In genomic region chr14:48563465-48563864, GRCh38 we compare ENCODE assay signal across 20 cellular contexts.
DNase-seq lines count a peak whose midpoint lies in the region; ATAC-seq, FAIRE-seq and TF ChIP-seq lines count a peak whose summit lies in the region.
"Had no signal": no experiment of that assay in that cellular context is flagged by ENCODE, and none has a peak within 500 bp of the region (broad histone marks: within the 10 kb centered on the region; RNA-seq: fewer than 3 reads in every experiment).

No MANE protein-coding gene starts in this region.

- DNase-seq in DMS53 (lab: John Stamatoyannopoulos, UW) (peak; percentile 89), M059J (ENCODE audit: low read depth) (peak; percentile 66), astrocyte (ENCODE audit: low read depth) (no peak), kidney epithelial cell (ENCODE audit: low read depth) (peak; percentile 77), hepatic stellate cell (ENCODE audit: low spot score) (no peak), NOMO-1 (lab: John Stamatoyannopoulos, UW; ENCODE audit: unreplicated experiment in 2 of 2) (no peak)
- DNase-seq in CD8-positive, alpha-beta memory T cell, result no peak
- DNase-seq: activated CD4-positive, alpha-beta T cell treated with anti-CD3 and anti-CD28 coated beads, Interleukin-2, amount 10 ng/mL, durations not matched to agents 7 days and 5 days; activated gamma-delta T cell; adrenal gland; CD4-positive, alpha-beta T cell; central memory CD4-positive, alpha-beta T cell; DMS79 treated with DMSO at 0.1 percent for 48 hours; NCI-H774; occipital lobe; testis had no signal

- H3K27me3 Mint-ChIP-seq in astrocyte (ENCODE audit: low read depth, unreplicated experiment), result no peaks in the 10 kb centered on the region
- no peaks in the 10 kb centered on the region for H3K27me3 Mint-ChIP-seq in CD8-positive, alpha-beta memory T cell
- H3K27me3 Mint-ChIP-seq: activated CD4-positive, alpha-beta T cell treated with anti-CD3 and anti-CD28 coated beads, Interleukin-2, amount 10 ng/mL, durations not matched to agents 7 days and 5 days; CD4-positive, alpha-beta T cell had no signal

- H3K4me2 ChIP-seq in astrocyte (ENCODE audit: low read length), result no peak overlapping the region

- no peaks in the 10 kb centered on the region for H3K4me1 ChIP-seq in astrocyte (ENCODE audit: insufficient read depth, low read length)
- no peaks in the 10 kb centered on the region for H3K4me1 ChIP-seq in CD8-positive, alpha-beta memory T cell (ENCODE audit: insufficient read depth, low read length)
- H3K4me1 ChIP-seq: esophagus muscularis mucosa, right atrium auricular region, testis had no signal

- CTCF ChIA-PET in CD8-positive, alpha-beta memory T cell (lab: Charles Lee), result no interaction called here

- H3K4me3 Mint-ChIP-seq in astrocyte (ENCODE audit: unreplicated experiment), result no peak overlapping the region
- no peak overlapping the region for H3K4me3 Mint-ChIP-seq in CD8-positive, alpha-beta memory T cell
- H3K4me3 Mint-ChIP-seq: activated CD4-positive, alpha-beta T cell treated with anti-CD3 and anti-CD28 coated beads, Interleukin-2, amount 10 ng/mL, durations not matched to agents 7 days and 5 days; CD4-positive, alpha-beta T cell had no signal

- H3K27ac Mint-ChIP-seq in astrocyte (ENCODE audit: unreplicated experiment), result peak overlapping the region; percentile 83
- no peak overlapping the region for H3K27ac Mint-ChIP-seq in CD8-positive, alpha-beta memory T cell
- H3K27ac Mint-ChIP-seq: activated CD4-positive, alpha-beta T cell treated with anti-CD3 and anti-CD28 coated beads, Interleukin-2, amount 10 ng/mL, durations not matched to agents 7 days and 5 days; CD4-positive, alpha-beta T cell had no signal

- no peak overlapping the region for H3K9ac ChIP-seq in astrocyte (ENCODE audit: low read length)

- H3K9me3 Mint-ChIP-seq in astrocyte (ENCODE audit: unreplicated experiment), result peaks cover 10% of the 10 kb centered on the region
- peaks cover 5 to 36% (median 9%) of the 10 kb centered on the region in 5 donors for H3K9me3 Mint-ChIP-seq in CD8-positive, alpha-beta memory T cell

- H3K9me3 ChIP-seq in astrocyte (ENCODE audit: insufficient read depth, low read depth, low read length), result peaks cover 5% of the 10 kb centered on the region
- H3K9me3 ChIP-seq in CD8-positive, alpha-beta memory T cell (ENCODE audit: low read length), result no peaks in the 10 kb centered on the region
- H3K9me3 ChIP-seq: adrenal gland, right atrium auricular region, testis had no signal

- peaks cover 1% of the 10 kb centered on the region for H3K4me1 Mint-ChIP-seq in astrocyte (ENCODE audit: low read depth, unreplicated experiment)
- H3K4me1 Mint-ChIP-seq in CD8-positive, alpha-beta memory T cell, result no peaks in the 10 kb centered on the region
- H3K4me1 Mint-ChIP-seq: activated CD4-positive, alpha-beta T cell treated with anti-CD3 and anti-CD28 coated beads, Interleukin-2, amount 10 ng/mL, durations not matched to agents 7 days and 5 days had no signal

- no peaks in the 10 kb centered on the region for H4K20me1 ChIP-seq in astrocyte (ENCODE audit: insufficient read depth, low read length)

- POLR2A ChIA-PET in CD8-positive, alpha-beta memory T cell (lab: Charles Lee), result no interaction called here

- H2AFZ ChIP-seq in astrocyte (ENCODE audit: low read depth, low read length), result no peak overlapping the region

- H3K36me3 Mint-ChIP-seq in astrocyte (ENCODE audit: low read depth, unreplicated experiment), result peaks cover 3% of the 10 kb centered on the region
- no peaks in the 10 kb centered on the region for H3K36me3 Mint-ChIP-seq in CD8-positive, alpha-beta memory T cell

- H3K27me3 ChIP-seq in astrocyte (ENCODE audit: insufficient read depth, low read length) (no peaks in the 10 kb centered on the region), kidney epithelial cell (ENCODE audit: control insufficient read depth, insufficient read depth, low read length) (no peaks in the 10 kb centered on the region)
- no peaks in the 10 kb centered on the region for H3K27me3 ChIP-seq in CD8-positive, alpha-beta memory T cell (ENCODE audit: insufficient read depth, low read length, poor library complexity, severe bottlenecking)
- H3K27me3 ChIP-seq: adrenal gland, esophagus muscularis mucosa, right atrium auricular region, testis had no signal

- H3K27ac ChIP-seq in astrocyte (ENCODE audit: low read depth, low read length), result no peak overlapping the region
- no peak overlapping the region for H3K27ac ChIP-seq in CD8-positive, alpha-beta memory T cell (ENCODE audit: low read depth, low read length)
- H3K27ac ChIP-seq: adrenal gland, esophagus muscularis mucosa, right atrium auricular region, testis had no signal

- H3K36me3 ChIP-seq in astrocyte (ENCODE audit: insufficient read depth, low read length) (no peaks in the 10 kb centered on the region), kidney epithelial cell (ENCODE audit: control insufficient read depth, insufficient read depth, low read length) (no peaks in the 10 kb centered on the region)
- H3K36me3 ChIP-seq in CD8-positive, alpha-beta memory T cell (ENCODE audit: insufficient read depth, low read length), result no peaks in the 10 kb centered on the region
- H3K36me3 ChIP-seq: adrenal gland, esophagus muscularis mucosa, right atrium auricular region had no signal

- H3K79me2 ChIP-seq in astrocyte (ENCODE audit: insufficient read depth, low read length), result no peaks in the 10 kb centered on the region

- no peak for FAIRE-seq in astrocyte (lab: Jason Lieb, UNC)

- no peak for ATAC-seq in HG03196 (IDR thresholded peaks at IDR 0.05; ENCODE audit: unreplicated experiment)
- ATAC-seq: SK-N-SH treated with all-trans-retinoic acid at 6 μM for 48 hours had no signal

- H3K4me3 ChIP-seq in astrocyte (ENCODE audit: insufficient read depth, low read depth, low read length) (no peak overlapping the region), kidney epithelial cell (ENCODE audit: low read depth, low read length) (no peak overlapping the region)
- H3K4me3 ChIP-seq in CD8-positive, alpha-beta memory T cell (ENCODE audit: low read length), result no peak overlapping the region
- H3K4me3 ChIP-seq: adrenal gland, esophagus muscularis mucosa, right atrium auricular region, testis had no signal

- TF ChIP-seq CTCF in astrocyte (IDR thresholded peaks at IDR 0.05; ENCODE audit: insufficient read depth, low read depth, low read length) (no peak), kidney epithelial cell (IDR thresholded peaks at IDR 0.05; ENCODE audit: insufficient read depth, low read length, poor library complexity, severe bottlenecking) (no peak)

Comparison
In these comparisons a context has a peak if more than half of its experiments do, and no peak if none do; other contexts are left out.
1. DNase-seq: peak in DMS53 (single experiment), M059J (single experiment) and kidney epithelial cell (single experiment); none in astrocyte (single experiment), hepatic stellate cell (single experiment), CD8-positive, alpha-beta memory T cell (0 of 5) and NOMO-1 (0 of 2).